Comparison of ENCODE assay signal across 2 cellular contexts in the genomic region with DNA sequence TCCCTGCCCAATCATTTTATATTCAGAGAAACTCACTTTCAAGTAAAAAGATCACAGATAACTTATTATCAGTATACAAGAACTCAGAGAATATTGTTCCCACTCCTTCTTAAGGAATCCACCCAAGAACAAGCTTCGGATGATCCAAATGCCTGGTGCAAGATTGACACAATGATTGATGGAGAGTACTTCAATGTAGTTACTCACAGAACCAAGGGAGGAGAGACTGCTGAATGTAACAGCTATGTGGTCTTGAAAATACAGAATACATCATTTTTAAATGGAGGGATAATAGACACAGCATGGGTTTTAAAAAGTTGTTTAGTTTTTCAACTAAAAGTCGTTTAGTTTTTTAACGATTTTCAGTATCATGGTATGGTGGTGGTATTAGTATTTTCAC.
TF ChIP-seq lines count a peak whose summit lies in the region.

No MANE protein-coding gene starts in this region.

TF ChIP-seq in HEK293, 187 proteins besides CTCF, POLR2A, EP300 and RAD21:
- TF ChIP-seq ZNF473 (tag by site-specific recombination; IDR thresholded peaks at IDR 0.05) (no peak), ZNF132 (tag by site-specific recombination; IDR thresholded peaks at IDR 0.05; ENCODE audit: borderline replicate concordance) (no peak), ZNF23 (tag by site-specific recombination; IDR thresholded peaks at IDR 0.05; ENCODE audit: borderline replicate concordance) (no peak), ZNF398 (tag by site-specific recombination; IDR thresholded peaks at IDR 0.05) (no peak), SCRT1 (tag by site-specific recombination; IDR thresholded peaks at IDR 0.05; ENCODE audit: borderline replicate concordance) (no peak), ZNF514 (tag by site-specific recombination; IDR thresholded peaks at IDR 0.05) (no peak), ZNF341 (tag by site-specific recombination; IDR thresholded peaks at IDR 0.05; ENCODE audit: low read depth) (peak; percentile 82), ZBTB49 (tag by site-specific recombination; IDR thresholded peaks at IDR 0.05; ENCODE audit: low read depth) (no peak), ZXDB (tag by site-specific recombination; IDR thresholded peaks at IDR 0.05) (no peak), GLIS2 (tag by site-specific recombination; IDR thresholded peaks at IDR 0.05) (no peak)
- TF ChIP-seq, protein P1, sequence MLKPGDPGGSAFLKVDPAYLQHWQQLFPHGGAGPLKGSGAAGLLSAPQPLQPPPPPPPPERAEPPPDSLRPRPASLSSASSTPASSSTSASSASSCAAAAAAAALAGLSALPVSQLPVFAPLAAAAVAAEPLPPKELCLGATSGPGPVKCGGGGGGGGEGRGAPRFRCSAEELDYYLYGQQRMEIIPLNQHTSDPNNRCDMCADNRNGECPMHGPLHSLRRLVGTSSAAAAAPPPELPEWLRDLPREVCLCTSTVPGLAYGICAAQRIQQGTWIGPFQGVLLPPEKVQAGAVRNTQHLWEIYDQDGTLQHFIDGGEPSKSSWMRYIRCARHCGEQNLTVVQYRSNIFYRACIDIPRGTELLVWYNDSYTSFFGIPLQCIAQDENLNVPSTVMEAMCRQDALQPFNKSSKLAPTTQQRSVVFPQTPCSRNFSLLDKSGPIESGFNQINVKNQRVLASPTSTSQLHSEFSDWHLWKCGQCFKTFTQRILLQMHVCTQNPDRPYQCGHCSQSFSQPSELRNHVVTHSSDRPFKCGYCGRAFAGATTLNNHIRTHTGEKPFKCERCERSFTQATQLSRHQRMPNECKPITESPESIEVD (tag by site-specific recombination; IDR thresholded peaks at IDR 0.05): 0 out of 2 replicates have a peak, but pooled peaks have one; percentile 19
- TF ChIP-seq, protein P2, sequence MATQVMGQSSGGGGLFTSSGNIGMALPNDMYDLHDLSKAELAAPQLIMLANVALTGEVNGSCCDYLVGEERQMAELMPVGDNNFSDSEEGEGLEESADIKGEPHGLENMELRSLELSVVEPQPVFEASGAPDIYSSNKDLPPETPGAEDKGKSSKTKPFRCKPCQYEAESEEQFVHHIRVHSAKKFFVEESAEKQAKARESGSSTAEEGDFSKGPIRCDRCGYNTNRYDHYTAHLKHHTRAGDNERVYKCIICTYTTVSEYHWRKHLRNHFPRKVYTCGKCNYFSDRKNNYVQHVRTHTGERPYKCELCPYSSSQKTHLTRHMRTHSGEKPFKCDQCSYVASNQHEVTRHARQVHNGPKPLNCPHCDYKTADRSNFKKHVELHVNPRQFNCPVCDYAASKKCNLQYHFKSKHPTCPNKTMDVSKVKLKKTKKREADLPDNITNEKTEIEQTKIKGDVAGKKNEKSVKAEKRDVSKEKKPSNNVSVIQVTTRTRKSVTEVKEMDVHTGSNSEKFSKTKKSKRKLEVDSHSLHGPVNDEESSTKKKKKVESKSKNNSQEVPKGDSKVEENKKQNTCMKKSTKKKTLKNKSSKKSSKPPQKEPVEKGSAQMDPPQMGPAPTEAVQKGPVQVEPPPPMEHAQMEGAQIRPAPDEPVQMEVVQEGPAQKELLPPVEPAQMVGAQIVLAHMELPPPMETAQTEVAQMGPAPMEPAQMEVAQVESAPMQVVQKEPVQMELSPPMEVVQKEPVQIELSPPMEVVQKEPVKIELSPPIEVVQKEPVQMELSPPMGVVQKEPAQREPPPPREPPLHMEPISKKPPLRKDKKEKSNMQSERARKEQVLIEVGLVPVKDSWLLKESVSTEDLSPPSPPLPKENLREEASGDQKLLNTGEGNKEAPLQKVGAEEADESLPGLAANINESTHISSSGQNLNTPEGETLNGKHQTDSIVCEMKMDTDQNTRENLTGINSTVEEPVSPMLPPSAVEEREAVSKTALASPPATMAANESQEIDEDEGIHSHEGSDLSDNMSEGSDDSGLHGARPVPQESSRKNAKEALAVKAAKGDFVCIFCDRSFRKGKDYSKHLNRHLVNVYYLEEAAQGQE (tag by site-specific recombination; IDR thresholded peaks at IDR 0.05): no peak
TF ChIP-seq in HEK293: peak in this region for 2.

TF ChIP-seq in K562, 482 proteins besides CTCF, POLR2A, EP300 and RAD21:
- TF ChIP-seq POLR2G (IDR thresholded peaks at IDR 0.05; ENCODE audit: low read depth, low read length) (no peak), EZH2 (IDR thresholded peaks at IDR 0.05; ENCODE audit: borderline replicate concordance, low read depth, low read length) (no peak), MEIS2 (IDR thresholded peaks at IDR 0.05; ENCODE audit: partially characterized antibody) (peak; percentile 89)
- TF ChIP-seq, protein P3, sequence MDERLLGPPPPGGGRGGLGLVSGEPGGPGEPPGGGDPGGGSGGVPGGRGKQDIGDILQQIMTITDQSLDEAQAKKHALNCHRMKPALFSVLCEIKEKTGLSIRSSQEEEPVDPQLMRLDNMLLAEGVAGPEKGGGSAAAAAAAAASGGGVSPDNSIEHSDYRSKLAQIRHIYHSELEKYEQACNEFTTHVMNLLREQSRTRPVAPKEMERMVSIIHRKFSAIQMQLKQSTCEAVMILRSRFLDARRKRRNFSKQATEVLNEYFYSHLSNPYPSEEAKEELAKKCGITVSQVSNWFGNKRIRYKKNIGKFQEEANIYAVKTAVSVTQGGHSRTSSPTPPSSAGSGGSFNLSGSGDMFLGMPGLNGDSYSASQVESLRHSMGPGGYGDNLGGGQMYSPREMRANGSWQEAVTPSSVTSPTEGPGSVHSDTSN (CRISPR knock-in tag; IDR thresholded peaks at IDR 0.05; ENCODE audit: low read depth): no peak
- TF ChIP-seq, protein P3 (tag; conservative IDR thresholded peaks at IDR 0.05; ENCODE audit: low read depth): peak; percentile 85
- TF ChIP-seq, protein P4, sequence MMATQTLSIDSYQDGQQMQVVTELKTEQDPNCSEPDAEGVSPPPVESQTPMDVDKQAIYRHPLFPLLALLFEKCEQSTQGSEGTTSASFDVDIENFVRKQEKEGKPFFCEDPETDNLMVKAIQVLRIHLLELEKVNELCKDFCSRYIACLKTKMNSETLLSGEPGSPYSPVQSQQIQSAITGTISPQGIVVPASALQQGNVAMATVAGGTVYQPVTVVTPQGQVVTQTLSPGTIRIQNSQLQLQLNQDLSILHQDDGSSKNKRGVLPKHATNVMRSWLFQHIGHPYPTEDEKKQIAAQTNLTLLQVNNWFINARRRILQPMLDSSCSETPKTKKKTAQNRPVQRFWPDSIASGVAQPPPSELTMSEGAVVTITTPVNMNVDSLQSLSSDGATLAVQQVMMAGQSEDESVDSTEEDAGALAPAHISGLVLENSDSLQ (IDR thresholded peaks at IDR 0.05): peak; percentile 85
